Comparison of ENCODE assay signal across 34 cellular contexts in the genomic region with DNA sequence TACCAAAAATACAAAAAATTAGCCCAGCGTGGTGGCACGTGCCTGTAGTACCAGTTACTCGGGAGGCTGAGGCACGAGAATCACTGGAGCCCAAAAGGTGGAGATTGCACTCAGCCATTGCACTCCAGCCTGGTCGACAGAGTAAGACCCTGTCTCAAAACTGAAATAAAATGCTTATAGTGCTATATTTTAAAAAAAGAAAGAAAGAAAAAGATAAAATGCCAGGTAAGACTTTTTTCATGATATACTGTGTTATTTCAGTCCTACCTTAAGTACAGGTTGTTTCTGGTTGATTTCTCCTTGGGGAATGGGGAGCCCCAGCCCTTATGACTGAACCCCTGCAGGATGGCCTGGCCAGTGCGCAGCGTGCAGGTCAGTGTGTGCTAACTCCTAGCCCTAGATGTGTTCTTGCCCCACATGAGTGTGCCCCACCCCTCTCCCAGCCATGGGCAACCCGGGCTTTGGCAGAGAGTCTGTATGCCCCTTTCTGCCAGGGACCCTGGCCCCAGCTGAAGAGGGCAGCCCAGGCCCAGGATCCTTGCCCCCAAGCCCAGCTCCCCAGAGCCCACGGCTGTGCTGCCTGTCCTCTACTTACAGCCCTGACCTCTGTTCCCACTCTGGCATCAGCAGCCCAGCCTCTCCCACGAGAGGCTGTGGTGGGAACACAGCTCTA. TPM values are rescaled to one million over a fixed set of nuclear protein-coding genes. Genes with fewer than 3 reads are reported as not detected.
"Had no signal": no experiment of that assay in that cellular context is flagged by ENCODE, and none has a peak within 500 bp of the region (broad histone marks: within the 10 kb centered on the region; RNA-seq: fewer than 3 reads in every experiment).

No MANE protein-coding gene starts in this region.

- H3K27ac ChIP-seq: ascending aorta, cardiac muscle cell, Peyer's patch, VCaP had no signal

- H3K27me3 ChIP-seq: ascending aorta, cardiac muscle cell, MG63, Peyer's patch had no signal

- H3K27ac Mint-ChIP-seq: activated B cell treated with CpG ODN at 0.5 μM for 24 hours; activated CD4-positive, alpha-beta memory T cell treated with anti-CD3 and anti-CD28 coated beads for 36 hours; activated naive CD4-positive, alpha-beta T cell treated with anti-CD3 and anti-CD28 coated beads, Interleukin-2, amount 10 ng/mL, durations not matched to agents 7 days and 5 days; activated naive CD8-positive, alpha-beta T cell; activated naive CD8-positive, alpha-beta T cell treated with anti-CD3 and anti-CD28 coated beads, Interleukin-2, amount 50 U/mL, for 24 hours had no signal

- DNase-seq: activated B cell treated with CpG ODN at 0.5 μM for 24 hours; activated CD4-positive, alpha-beta memory T cell treated with anti-CD3 and anti-CD28 coated beads for 36 hours; activated CD4-positive, alpha-beta T cell treated with anti-CD3 and anti-CD28 coated beads for 4 hours; activated CD4-positive, alpha-beta T cell treated with anti-CD3 and anti-CD28 coated beads, Interleukin-2, amount 50 U/mL, for 1 hour; activated CD4-positive, CD25-positive, alpha-beta regulatory T cell treated with anti-CD3 and anti-CD28 coated beads, Interleukin-2, amount 50 U/mL, for 72 hours; activated CD8-positive, alpha-beta memory T cell treated with anti-CD3 and anti-CD28 coated beads, Interleukin-2, amount 50 U/mL, for 48 hours; activated effector memory CD4-positive, alpha-beta T cell treated with Interleukin-2 at 50 U/mL for 16 hours; activated naive CD4-positive, alpha-beta T cell treated with anti-CD3 and anti-CD28 coated beads, Interleukin-2, amount 10 ng/mL, durations not matched to agents 7 days and 5 days; activated naive CD8-positive, alpha-beta T cell treated with anti-CD3 and anti-CD28 coated beads, Interleukin-2, amount 50 U/mL, for 24 hours; activated T-cell treated with anti-CD3 and anti-CD28 coated beads, Interleukin-2, amount 50 U/mL, for 48 hours; Kasumi-1; MG63; NCI-H1092; NCI-H1436 treated with DMSO at 0.1 percent for 48 hours; NCI-H187; NCI-H2029 treated with DMSO at 0.1 percent for 48 hours; NCI-H2107; NCI-H2171; NCI-H510A; NCI-H526; NCI-H748 treated with DMSO at 0.1 percent for 48 hours; NK-92 treated with Interleukin-12 subunit alpha and Interleukin-12 subunit beta, amount 100 ng/mL, for 24 hours; PC-3; Peyer's patch; RPMI8226; SW 1271; T-helper 1 cell; T-helper 2 cell; T-helper 9 cell had no signal

- ATAC-seq: activated naive CD8-positive, alpha-beta T cell treated with anti-CD3 and anti-CD28 coated beads, Interleukin-2, amount 50 U/mL, for 24 hours; PC-3 had no signal

- H3K36me3 Mint-ChIP-seq: activated CD4-positive, alpha-beta memory T cell treated with anti-CD3 and anti-CD28 coated beads for 36 hours; activated naive CD4-positive, alpha-beta T cell treated with anti-CD3 and anti-CD28 coated beads, Interleukin-2, amount 10 ng/mL, durations not matched to agents 7 days and 5 days; activated naive CD8-positive, alpha-beta T cell had no signal

- H3K36me3 ChIP-seq: ascending aorta, cardiac muscle cell, MG63, Peyer's patch had no signal

- H3K4me3 Mint-ChIP-seq: activated B cell treated with CpG ODN at 0.5 μM for 24 hours; activated CD4-positive, alpha-beta memory T cell treated with anti-CD3 and anti-CD28 coated beads for 36 hours; activated naive CD4-positive, alpha-beta T cell treated with anti-CD3 and anti-CD28 coated beads, Interleukin-2, amount 10 ng/mL, durations not matched to agents 7 days and 5 days; activated naive CD8-positive, alpha-beta T cell; activated naive CD8-positive, alpha-beta T cell treated with anti-CD3 and anti-CD28 coated beads, Interleukin-2, amount 50 U/mL, for 24 hours; central memory CD8-positive, alpha-beta T cell had no signal

- H3K4me1 Mint-ChIP-seq: activated B cell treated with CpG ODN at 0.5 μM for 24 hours; activated naive CD8-positive, alpha-beta T cell treated with anti-CD3 and anti-CD28 coated beads, Interleukin-2, amount 50 U/mL, for 24 hours; central memory CD8-positive, alpha-beta T cell had no signal

- H3K9me3 Mint-ChIP-seq: activated B cell treated with CpG ODN at 0.5 μM for 24 hours; activated CD4-positive, alpha-beta memory T cell treated with anti-CD3 and anti-CD28 coated beads for 36 hours; activated naive CD4-positive, alpha-beta T cell treated with anti-CD3 and anti-CD28 coated beads, Interleukin-2, amount 10 ng/mL, durations not matched to agents 7 days and 5 days; activated naive CD8-positive, alpha-beta T cell treated with anti-CD3 and anti-CD28 coated beads, Interleukin-2, amount 50 U/mL, for 24 hours; central memory CD8-positive, alpha-beta T cell had no signal

- H3K9me3 ChIP-seq: ascending aorta, MG63, Peyer's patch had no signal

- H3K4me1 ChIP-seq: ascending aorta, Peyer's patch had no signal

- H3K4me3 ChIP-seq: ascending aorta, cardiac muscle cell, MG63, Peyer's patch had no signal

- H3K27me3 Mint-ChIP-seq: activated CD4-positive, alpha-beta memory T cell treated with anti-CD3 and anti-CD28 coated beads for 36 hours; activated naive CD8-positive, alpha-beta T cell; activated naive CD8-positive, alpha-beta T cell treated with anti-CD3 and anti-CD28 coated beads, Interleukin-2, amount 50 U/mL, for 24 hours had no signal

RNA-seq across cellular contexts. Expression of a gene that starts 1.3 kb away (rescaled TPM):
- total RNA-seq: activated B cell treated with CpG ODN at 0.5 μM for 24 hours; activated CD4-positive, alpha-beta memory T cell treated with anti-CD3 and anti-CD28 coated beads for 36 hours; ascending aorta; cardiac muscle cell had no signal
- polyA plus RNA-seq: cardiac muscle cell had no signal
